10 cellular contexts compared by ENCODE assay signal in genomic region chr3:194577985-194578905, GRCh38. TPM values are rescaled to one million over a fixed set of nuclear protein-coding genes. Genes with fewer than 3 reads are reported as not detected.
A peak's percentile ranks its signal among the peaks of the same experiment; 100 is the strongest.
DNase-seq lines count a peak whose midpoint lies in the region; ATAC-seq and TF ChIP-seq lines count a peak whose summit lies in the region.
"Had no signal": no experiment of that assay in that cellular context is flagged by ENCODE, and none has a peak within 500 bp of the region (broad histone marks: within the 10 kb centered on the region; RNA-seq: fewer than 3 reads in every experiment).

No MANE protein-coding gene starts in this region.

- no peak overlapping the region for H3K4me3 ChIP-seq in GM23248
- no peak overlapping the region for H3K4me3 ChIP-seq in SJSA1
- H3K4me3 ChIP-seq in fibroblast of the aortic adventitia (ENCODE audit: low read depth, low read length): no peak overlapping the region
- H3K4me3 ChIP-seq: lung had no signal

- TF ChIP-seq CTCF in fibroblast of the aortic adventitia (IDR thresholded peaks at IDR 0.05; ENCODE audit: insufficient read depth, low read length): no peak
- no peak for TF ChIP-seq CTCF in CD4-positive, alpha-beta T cell (IDR thresholded peaks at IDR 0.05)

- H3K9ac ChIP-seq in GM23248: peak overlapping the region; percentile 70

- H3K27me3 ChIP-seq in GM23248 (replicated peaks; ENCODE audit: insufficient read depth) (no peaks in the 10 kb centered on the region), SJSA1 (replicated peaks) (no peaks in the 10 kb centered on the region)
- no peaks in the 10 kb centered on the region for H3K27me3 ChIP-seq in CD4-positive, alpha-beta T cell (ENCODE audit: control insufficient read depth, insufficient read depth, low read length)

- H3K36me3 Mint-ChIP-seq in CD4-positive, alpha-beta T cell (ENCODE audit: low read depth): no peaks in the 10 kb centered on the region
- H3K36me3 Mint-ChIP-seq in activated T-helper 1 cell treated with anti-CD3 and anti-CD28 coated beads, Interleukin-12 subunit alpha, Interleukin-12 subunit beta, Interleukin-2, Interleukin-4 antibody, amounts not matched to agents 30 ng/mL and 10 ng/mL and 1 ng/mL, durations not matched to agents 14 hours and 24 hours and 36 hours (ENCODE audit: low read depth): no peaks in the 10 kb centered on the region

- POLR2A ChIA-PET in CD4-positive, alpha-beta T cell (lab: Charles Lee): no interaction called here

- no peak overlapping the region for H3K4me3 Mint-ChIP-seq in CD4-positive, alpha-beta T cell
- H3K4me3 Mint-ChIP-seq in activated T-helper 1 cell treated with anti-CD3 and anti-CD28 coated beads, Interleukin-12 subunit alpha, Interleukin-12 subunit beta, Interleukin-2, Interleukin-4 antibody, amounts not matched to agents 30 ng/mL and 10 ng/mL and 1 ng/mL, durations not matched to agents 14 hours and 24 hours and 36 hours: no peak overlapping the region

- H3K9me3 ChIP-seq in GM23248 (ENCODE audit: low read depth): no peaks in the 10 kb centered on the region
- H3K9me3 ChIP-seq in SJSA1 (replicated peaks): no peaks in the 10 kb centered on the region
- H3K9me3 ChIP-seq in CD4-positive, alpha-beta T cell (ENCODE audit: control insufficient read depth, low read length): no peaks in the 10 kb centered on the region

- H3K4me1 ChIP-seq in GM23248 (ENCODE audit: insufficient read depth) (peaks cover 51% of the 10 kb centered on the region), SJSA1 (replicated peaks) (peaks cover 49% of the 10 kb centered on the region)

- H3K27me3 Mint-ChIP-seq in CD4-positive, alpha-beta T cell: peaks cover 15% of the 10 kb centered on the region
- peaks cover 12% of the 10 kb centered on the region for H3K27me3 Mint-ChIP-seq in activated T-helper 1 cell treated with anti-CD3 and anti-CD28 coated beads, Interleukin-12 subunit alpha, Interleukin-12 subunit beta, Interleukin-2, Interleukin-4 antibody, amounts not matched to agents 30 ng/mL and 10 ng/mL and 1 ng/mL, durations not matched to agents 14 hours and 24 hours and 36 hours (ENCODE audit: insufficient read depth)

- H3K4me2 ChIP-seq in GM23248 (ENCODE audit: unreplicated experiment): peak overlapping the region; percentile 13

- peaks cover 61% of the 10 kb centered on the region for H3F3A ChIP-seq in GM23248 (ENCODE audit: insufficient read depth)

- intact Hi-C loops in CD4-positive, alpha-beta T cell (cut with DNase I, micrococcal nuclease): loop anchor here in 1 of 2 experiments (1.0 kb wide), 1 partner anchor 106 kb away; no protein-coding TSS in a partner anchor
- intact Hi-C loops in activated T-helper 1 cell treated with anti-CD3 and anti-CD28 coated beads, Interleukin-12 subunit alpha, Interleukin-12 subunit beta, Interleukin-2, Interleukin-4 antibody, amounts not matched to agents 30 ng/mL and 10 ng/mL and 1 ng/mL, durations not matched to agents 14 hours and 24 hours and 36 hours (cut with micrococcal nuclease): no loop called here

- whole genome bisulfite sequencing in GM23248 (ENCODE audit: low coverage in 1 of 2, low lambda C conversion rate in 2 of 2, missing lambda C conversion rate in 2 of 2), 2 experiments: 7 to 8% methylated on average over 9 of the region's 9 CpGs

- H2AFZ ChIP-seq in GM23248: 0 out of 2 replicates have a peak overlapping the region, but pooled peaks have one; percentile 35

- peak; percentile 96 for DNase-seq in GM23248
- DNase-seq in SJSA1 (ENCODE audit: low read depth in 1 of 2, low spot score in 2 of 2): peak; percentile 79 to 90
- peak; percentile 96 for DNase-seq in fibroblast of the aortic adventitia (ENCODE audit: low read depth)
- peak; percentile 40 for DNase-seq in stimulated activated CD4-positive, alpha-beta T cell treated with anti-CD3 and anti-CD28 coated beads, Interleukin-4, amount 100 ng/mL, for 24 hours
- DNase-seq in GM19240 (ENCODE audit: insufficient read length, low spot score): no peak
- DNase-seq in CD4-positive, alpha-beta T cell: no peak
- DNase-seq in activated T-helper 1 cell treated with anti-CD3 and anti-CD28 coated beads, Interleukin-12 subunit alpha, Interleukin-12 subunit beta, Interleukin-2, Interleukin-4 antibody, amounts not matched to agents 30 ng/mL and 10 ng/mL and 1 ng/mL, durations not matched to agents 14 hours and 24 hours and 36 hours (ENCODE audit: low spot score): no peak
- no peak for DNase-seq in NCI-H510A treated with DMSO at 0.1 percent for 48 hours (lab: John Stamatoyannopoulos, UW)

- H3K27ac ChIP-seq in GM23248: peak overlapping the region; percentile 87
- H3K27ac ChIP-seq in SJSA1: peak overlapping the region; percentile 51
- H3K27ac ChIP-seq in CD4-positive, alpha-beta T cell (ENCODE audit: low read depth, low read length): no peak overlapping the region
- H3K27ac ChIP-seq: VCaP had no signal

- H3K9me3 Mint-ChIP-seq in CD4-positive, alpha-beta T cell: no peaks in the 10 kb centered on the region
- no peaks in the 10 kb centered on the region for H3K9me3 Mint-ChIP-seq in activated T-helper 1 cell treated with anti-CD3 and anti-CD28 coated beads, Interleukin-12 subunit alpha, Interleukin-12 subunit beta, Interleukin-2, Interleukin-4 antibody, amounts not matched to agents 30 ng/mL and 10 ng/mL and 1 ng/mL, durations not matched to agents 14 hours and 24 hours and 36 hours

- H3K79me2 ChIP-seq in GM23248 (ENCODE audit: insufficient read depth): no peaks in the 10 kb centered on the region

- no peaks in the 10 kb centered on the region for H3K4me1 Mint-ChIP-seq in CD4-positive, alpha-beta T cell (ENCODE audit: low read depth)
- H3K4me1 Mint-ChIP-seq in activated T-helper 1 cell treated with anti-CD3 and anti-CD28 coated beads, Interleukin-12 subunit alpha, Interleukin-12 subunit beta, Interleukin-2, Interleukin-4 antibody, amounts not matched to agents 30 ng/mL and 10 ng/mL and 1 ng/mL, durations not matched to agents 14 hours and 24 hours and 36 hours (ENCODE audit: low read depth): peaks cover 14% of the 10 kb centered on the region

- CTCF ChIA-PET in CD4-positive, alpha-beta T cell (lab: Charles Lee): no interaction called here

- H3K9me2 ChIP-seq in GM23248 (ENCODE audit: insufficient read depth): no peaks in the 10 kb centered on the region

- no peaks in the 10 kb centered on the region for H4K20me1 ChIP-seq in GM23248 (ENCODE audit: insufficient read depth)

- H3K27ac Mint-ChIP-seq in CD4-positive, alpha-beta T cell: no peak overlapping the region
- no peak overlapping the region for H3K27ac Mint-ChIP-seq in activated T-helper 1 cell treated with anti-CD3 and anti-CD28 coated beads, Interleukin-12 subunit alpha, Interleukin-12 subunit beta, Interleukin-2, Interleukin-4 antibody, amounts not matched to agents 30 ng/mL and 10 ng/mL and 1 ng/mL, durations not matched to agents 14 hours and 24 hours and 36 hours

- H3K36me3 ChIP-seq in GM23248 (ENCODE audit: low read depth) (no peaks in the 10 kb centered on the region), SJSA1 (no peaks in the 10 kb centered on the region)

- ATAC-seq in CD4-positive, alpha-beta T cell (ENCODE audit: poor library complexity): no peak

- in situ Hi-C loops in GM23248 (cut with MboI): no loop called here

RNA-seq across cellular contexts. Expression of gene TMEM44, which starts 55.0 kb away (rescaled TPM):
- 14.6 and 26.3 TPM in 2 replicates for total RNA-seq in GM23248 (2014; rRNA removed; shearing (Covaris generic))
- polyA plus RNA-seq in GM23248 (2016; fragmentation: Nextera tagmentation; extraction: Ambion mirVana): 13.1 and 14.3 TPM in 2 replicates
- total RNA-seq in SJSA1 (2014; rRNA removed; shearing (Covaris generic)): 12.2 and 18.2 TPM in 2 replicates
- 12.8 and 16.7 TPM in 2 replicates for total RNA-seq in fibroblast of the aortic adventitia (ENCODE audit: low replicate concordance)
- total RNA-seq in CD4-positive, alpha-beta T cell: 1 to 10 TPM in 1 of 2 experiments, under 1 TPM in 1; 0.98 to 1.1 TPM
- 2.1 and 2.4 TPM in 2 replicates for total RNA-seq in activated T-helper 1 cell treated with anti-CD3 and anti-CD28 coated beads, Interleukin-12 subunit alpha, Interleukin-12 subunit beta, Interleukin-2, Interleukin-4 antibody, amounts not matched to agents 30 ng/mL and 10 ng/mL and 1 ng/mL, durations not matched to agents 14 hours and 24 hours and 36 hours

Comparison
In these comparisons a context has a peak if more than half of its experiments do, and no peak if none do; other contexts are left out.
1. DNase-seq: peak in GM23248 (single experiment), SJSA1 (2 of 2), fibroblast of the aortic adventitia (single experiment) and stimulated activated CD4-positive, alpha-beta T cell treated with anti-CD3 and anti-CD28 coated beads, Interleukin-4, amount 100 ng/mL, for 24 hours (single experiment); none in GM19240 (single experiment), CD4-positive, alpha-beta T cell (0 of 10), activated T-helper 1 cell treated with anti-CD3 and anti-CD28 coated beads, Interleukin-12 subunit alpha, Interleukin-12 subunit beta, Interleukin-2, Interleukin-4 antibody, amounts not matched to agents 30 ng/mL and 10 ng/mL and 1 ng/mL, durations not matched to agents 14 hours and 24 hours and 36 hours (single experiment) and NCI-H510A treated with DMSO at 0.1 percent for 48 hours (single experiment).